In the genomic region with DNA sequence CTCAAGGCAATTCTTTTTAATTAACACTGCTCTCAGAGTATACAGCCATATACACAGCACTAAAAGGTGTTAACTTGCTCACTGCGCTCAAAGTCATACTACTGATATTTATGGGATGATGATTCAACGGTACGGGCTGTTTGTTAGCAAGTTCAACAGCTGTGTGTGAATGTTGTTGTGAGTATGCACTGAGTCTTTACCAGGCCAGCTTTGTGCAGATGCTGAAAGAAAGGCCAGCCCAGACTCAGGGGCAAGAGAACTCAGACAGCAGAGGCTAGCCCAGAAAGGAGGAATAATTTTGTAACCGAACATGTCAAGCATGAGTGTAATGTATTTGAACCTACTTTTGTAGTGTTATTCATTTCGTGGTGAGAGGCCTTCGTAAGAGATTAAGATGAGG, we compare ENCODE assay signal across 29 cellular contexts.
"Had no signal": no experiment of that assay in that cellular context is flagged by ENCODE, and none has a peak within 500 bp of the region (broad histone marks: within the 10 kb centered on the region; RNA-seq: fewer than 3 reads in every experiment).

No MANE protein-coding gene starts in this region.

- H3K4me1 ChIP-seq: colonic mucosa, gastrocnemius medialis, heart left ventricle, parathyroid adenoma, right lobe of liver, tibial nerve, upper lobe of left lung, uterus had no signal

- H3K4me1 Mint-ChIP-seq: central memory CD8-positive, alpha-beta T cell; naive B cell; stimulated activated memory B cell treated with anti-CD40 and anti-IgM and Interleukin-4, amounts not matched to agents 10 μg/mL and 1 μg/mL and 100 μg/mL, for 72 hours had no signal

- H3K9me3 ChIP-seq: colonic mucosa, gastrocnemius medialis, heart left ventricle, mucosa of descending colon, neutrophil, right lobe of liver, thoracic aorta, tibial nerve, upper lobe of left lung, uterus had no signal

- H3K36me3 ChIP-seq: colonic mucosa, gastrocnemius medialis, heart left ventricle, neutrophil, right lobe of liver, thoracic aorta, upper lobe of left lung, uterus had no signal

- H3K9ac ChIP-seq: parathyroid adenoma had no signal

- H3K9me3 Mint-ChIP-seq: central memory CD8-positive, alpha-beta T cell; endodermal cell had no signal

- H3K27ac ChIP-seq: colonic mucosa, epithelial cell of prostate, gastrocnemius medialis, heart left ventricle, hepatocyte, neutrophil, parathyroid adenoma, right lobe of liver, thoracic aorta, tibial nerve, upper lobe of left lung, uterus had no signal

- H2AFZ ChIP-seq: hepatocyte, parathyroid adenoma had no signal

- H3K27ac Mint-ChIP-seq: dendritic cell treated with granulocyte-macrophage colony-stimulating factor and Interleukin-4, amounts not matched to agents 40 ng/mL and 50 ng/mL, for 4 days; endodermal cell; naive B cell; natural killer cell treated with Interleukin-12 subunit alpha and Interleukin-12 subunit beta and Interleukin-15 and Interleukin-18, amount 100 ng/mL, for 72 hours; progenitor cell of endocrine pancreas; stimulated activated memory B cell treated with anti-CD40 and anti-IgM and Interleukin-4, amounts not matched to agents 10 μg/mL and 1 μg/mL and 100 μg/mL, for 72 hours had no signal

- H3K27me3 ChIP-seq: colonic mucosa, gastrocnemius medialis, hepatocyte, neutrophil, right lobe of liver, tibial nerve, upper lobe of left lung, uterus had no signal

- H3K27me3 Mint-ChIP-seq: central memory CD8-positive, alpha-beta T cell; dendritic cell treated with granulocyte-macrophage colony-stimulating factor and Interleukin-4, amounts not matched to agents 40 ng/mL and 50 ng/mL, for 4 days; natural killer cell treated with Interleukin-12 subunit alpha and Interleukin-12 subunit beta and Interleukin-15 and Interleukin-18, amount 100 ng/mL, for 72 hours; progenitor cell of endocrine pancreas; stimulated activated memory B cell treated with anti-CD40 and anti-IgM and Interleukin-4, amounts not matched to agents 10 μg/mL and 1 μg/mL and 100 μg/mL, for 72 hours had no signal

- H3K36me3 Mint-ChIP-seq: naive B cell; natural killer cell treated with Interleukin-12 subunit alpha and Interleukin-12 subunit beta and Interleukin-15 and Interleukin-18, amount 100 ng/mL, for 72 hours; stimulated activated memory B cell treated with anti-CD40 and anti-IgM and Interleukin-4, amounts not matched to agents 10 μg/mL and 1 μg/mL and 100 μg/mL, for 72 hours had no signal

- ATAC-seq: esophagus mucosa; gastrocnemius medialis; left lobe of liver; mucosa of descending colon; natural killer cell treated with Interleukin-12 subunit alpha and Interleukin-12 subunit beta and Interleukin-15 and Interleukin-18, amount 100 ng/mL, for 72 hours; right lobe of liver; stimulated activated memory B cell treated with anti-CD40 and anti-IgM and Interleukin-4, amounts not matched to agents 10 μg/mL and 1 μg/mL and 100 μg/mL, for 72 hours; stimulated activated naive CD8-positive, alpha-beta T cell treated with anti-CD3 and anti-CD28 coated beads, Interleukin-15, Interleukin-2, amounts not matched to agents 100 U/mL and 50 U/mL, for 24 hours had no signal

- FAIRE-seq: kidney had no signal

- H3K4me3 Mint-ChIP-seq: central memory CD8-positive, alpha-beta T cell; dendritic cell treated with granulocyte-macrophage colony-stimulating factor and Interleukin-4, amounts not matched to agents 40 ng/mL and 50 ng/mL, for 4 days; endodermal cell; naive B cell; natural killer cell treated with Interleukin-12 subunit alpha and Interleukin-12 subunit beta and Interleukin-15 and Interleukin-18, amount 100 ng/mL, for 72 hours; stimulated activated memory B cell treated with anti-CD40 and anti-IgM and Interleukin-4, amounts not matched to agents 10 μg/mL and 1 μg/mL and 100 μg/mL, for 72 hours had no signal

- DNase-seq: colonic mucosa; effector CD8-positive, alpha-beta T cell; endodermal cell; foreskin fibroblast; gastrocnemius medialis; kidney; mucosa of descending colon; naive B cell; right lobe of liver; stimulated activated CD4-positive, alpha-beta T cell treated with anti-CD3 and anti-CD28 coated beads, Interleukin-2, amount 100 ng/mL, for 24 hours; stimulated activated CD4-positive, alpha-beta T cell treated with anti-CD3 and anti-CD28 coated beads, Interleukin-4, amount 100 ng/mL, for 24 hours; stimulated activated naive CD8-positive, alpha-beta T cell treated with anti-CD3 and anti-CD28 coated beads, Interleukin-15, Interleukin-2, amounts not matched to agents 100 U/mL and 50 U/mL, for 24 hours; substantia nigra; upper lobe of left lung; uterus had no signal

- H3K4me3 ChIP-seq: colonic mucosa, gastrocnemius medialis, heart left ventricle, hepatocyte, mucosa of descending colon, right lobe of liver, thoracic aorta, tibial nerve, upper lobe of left lung, uterus had no signal

- H3K4me2 ChIP-seq: hepatocyte had no signal
